Comparison of ENCODE assay signal across 8 cellular contexts in genomic region chr1:15417365-15417934, GRCh38.
DNase-seq lines count a peak whose midpoint lies in the region; ATAC-seq and TF ChIP-seq lines count a peak whose summit lies in the region.

No MANE protein-coding gene starts in this region.

- ATAC-seq in HG02798 (IDR thresholded peaks at IDR 0.05; ENCODE audit: poor library complexity, unreplicated experiment), result no peak

- H3K27ac ChIP-seq in coronary artery, result peak overlapping the region in 1 of 2 donors; percentile 15

- H3K4me3 ChIP-seq in coronary artery, result no peak overlapping the region

- TF ChIP-seq CTCF in GM13976 (IDR thresholded peaks at IDR 0.05; ENCODE audit: borderline replicate concordance, control extremely low read depth, extremely low read depth, insufficient read depth, missing control alignments), result no peak
- no peak for TF ChIP-seq CTCF in coronary artery (IDR thresholded peaks at IDR 0.05)

- in situ Hi-C loops in GM13976 (cut with MboI; ENCODE audit: low sequenced_read_pairs, unreplicated experiment), result no loop called here
- in situ Hi-C loops in KBM-7 (cut with MboI; ENCODE audit: low pct_unique_long_range_greater_than_20kb, low sequenced_read_pairs), result no loop called here

- DNase-seq in GM13976 (ENCODE audit: low spot score), result peak; percentile 60
- DNase-seq in KBM-7, result peak; percentile 55
- peak; percentile 78 for DNase-seq in activated CD8-positive, alpha-beta memory T cell treated with anti-CD3 and anti-CD28 coated beads for 24 hours
- peak; percentile 36 for DNase-seq in fibroblast of peridontal ligament (ENCODE audit: extremely low read depth)
- peak; percentile 57 for DNase-seq in stimulated activated CD4-positive, alpha-beta T cell treated with anti-CD3 and anti-CD28 coated beads, Interleukin-2, amount 100 ng/mL, for 4 hours (ENCODE audit: low read depth)
- no peak for DNase-seq in NCI-H1930 (lab: John Stamatoyannopoulos, UW)
- DNase-seq in coronary artery (ENCODE audit: low spot score), result no peak

Comparison
In these comparisons a context has a peak if more than half of its experiments do, and no peak if none do; other contexts are left out.
1. DNase-seq: peak in GM13976 (single experiment), KBM-7 (single experiment), activated CD8-positive, alpha-beta memory T cell treated with anti-CD3 and anti-CD28 coated beads for 24 hours (single experiment), fibroblast of peridontal ligament (single experiment) and stimulated activated CD4-positive, alpha-beta T cell treated with anti-CD3 and anti-CD28 coated beads, Interleukin-2, amount 100 ng/mL, for 4 hours (single experiment); none in NCI-H1930 (0 of 2) and coronary artery (single experiment).